In the genomic region with DNA sequence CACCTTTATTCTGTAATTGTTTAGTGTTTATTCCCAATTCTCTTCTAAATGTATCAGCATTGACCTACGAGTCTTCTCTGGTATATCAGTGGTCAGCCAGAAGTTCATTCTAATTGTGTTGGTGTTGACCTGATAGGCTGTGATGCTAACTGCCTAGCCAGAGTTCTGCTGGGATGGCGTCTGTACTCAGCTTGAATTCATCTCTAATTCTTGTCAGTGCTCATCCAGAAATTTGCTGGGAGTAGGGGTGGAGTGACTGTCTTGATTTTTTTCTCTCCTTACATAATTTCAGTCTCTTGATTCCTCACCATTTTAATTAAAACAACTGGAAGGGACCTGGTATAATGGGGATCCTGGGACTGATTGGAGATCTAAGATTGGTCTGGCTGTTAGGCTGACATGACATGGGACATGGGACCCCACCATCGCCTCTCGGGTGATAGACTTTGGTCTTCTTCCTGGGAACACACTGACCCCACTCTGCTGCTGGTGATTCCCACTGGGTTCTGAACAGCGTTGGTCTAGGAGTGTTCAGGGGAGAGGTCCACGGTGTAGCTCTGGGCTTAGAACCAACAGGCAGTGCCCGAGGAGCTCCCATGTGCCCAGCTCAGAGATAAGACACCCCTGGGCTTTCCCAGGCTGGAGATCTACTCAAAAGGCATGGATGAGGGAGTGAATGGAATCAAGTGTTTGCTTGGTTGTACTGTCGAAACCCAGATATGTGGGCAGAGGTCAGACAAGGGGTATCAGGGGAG, we compare ENCODE assay signal across 22 cellular contexts. TPM values are rescaled to one million over a fixed set of nuclear protein-coding genes. Genes with fewer than 3 reads are reported as not detected.
"Had no signal": no experiment of that assay in that cellular context is flagged by ENCODE, and none has a peak within 500 bp of the region (broad histone marks: within the 10 kb centered on the region; RNA-seq: fewer than 3 reads in every experiment).

No MANE protein-coding gene starts in this region.

- H3K9me3 Mint-ChIP-seq: activated CD8-positive, alpha-beta T cell treated with anti-CD3 and anti-CD28 coated beads for 36 hours; activated naive CD8-positive, alpha-beta T cell treated with anti-CD3 and anti-CD28 coated beads, Interleukin-2, amount 10 ng/mL, durations not matched to agents 7 days and 5 days; T-helper 1 cell treated with Interleukin-12 subunit alpha and Interleukin-12 subunit beta and Interleukin-4 antibody, amounts not matched to agents 30 μg/mL and 1 μg/mL, for 36 hours had no signal

- H3K4me3 Mint-ChIP-seq: activated CD8-positive, alpha-beta T cell treated with anti-CD3 and anti-CD28 coated beads for 36 hours; activated naive CD8-positive, alpha-beta T cell treated with anti-CD3 and anti-CD28 coated beads, Interleukin-2, amount 10 ng/mL, durations not matched to agents 7 days and 5 days; T-helper 1 cell treated with Interleukin-12 subunit alpha and Interleukin-12 subunit beta and Interleukin-4 antibody, amounts not matched to agents 30 μg/mL and 1 μg/mL, for 36 hours had no signal

- H3K27ac Mint-ChIP-seq: activated CD8-positive, alpha-beta T cell treated with anti-CD3 and anti-CD28 coated beads for 36 hours; activated naive CD8-positive, alpha-beta T cell treated with anti-CD3 and anti-CD28 coated beads, Interleukin-2, amount 10 ng/mL, durations not matched to agents 7 days and 5 days; T-helper 1 cell treated with Interleukin-12 subunit alpha and Interleukin-12 subunit beta and Interleukin-4 antibody, amounts not matched to agents 30 μg/mL and 1 μg/mL, for 36 hours had no signal

- H3K36me3 Mint-ChIP-seq: activated naive CD8-positive, alpha-beta T cell treated with anti-CD3 and anti-CD28 coated beads, Interleukin-2, amount 10 ng/mL, durations not matched to agents 7 days and 5 days had no signal

- ATAC-seq: activated CD4-positive, CD25-positive, alpha-beta regulatory T cell treated with anti-CD3 and anti-CD28 coated beads, Interleukin-2, amount 50 U/mL, for 24 hours; activated CD8-positive, alpha-beta T cell treated with anti-CD3 and anti-CD28 coated beads for 36 hours; PC-3 had no signal

- DNase-seq: activated CD4-positive, alpha-beta T cell treated with anti-CD3 and anti-CD28 coated beads for 4 hours; activated CD8-positive, alpha-beta memory T cell treated with anti-CD3 and anti-CD28 coated beads, Interleukin-2, amount 50 U/mL, for 4 hours; activated CD8-positive, alpha-beta T cell treated with anti-CD3 and anti-CD28 coated beads for 36 hours; activated naive CD4-positive, alpha-beta T cell treated with anti-CD3 and anti-CD28 coated beads, Interleukin-2, amount 50 U/mL, for 16 hours; activated naive CD8-positive, alpha-beta T cell treated with anti-CD3 and anti-CD28 coated beads, Interleukin-2, amount 10 ng/mL, durations not matched to agents 7 days and 5 days; KG1; NCI-H1092; NCI-H1417; NCI-H1930; NCI-H345; NCI-H510A; NCI-H526 treated with DMSO at 0.1 percent for 48 hours; NK-92 treated with Interleukin-12 subunit alpha and Interleukin-12 subunit beta, amount 100 ng/mL, for 24 hours; PC-3; SHP77 treated with DMSO at 0.1 percent for 48 hours had no signal

RNA-seq across cellular contexts. Expression of a gene that starts 18.3 kb away (rescaled TPM):
- total RNA-seq: activated CD8-positive, alpha-beta T cell treated with anti-CD3 and anti-CD28 coated beads for 36 hours; aorta; bronchial epithelial cell; LHCN-M2; SK-MEL-5 had no signal
- polyA plus RNA-seq: aorta had no signal

RNA-seq across cellular contexts. Expression of a gene that starts 38.6 kb away (rescaled TPM):
- total RNA-seq: activated CD8-positive, alpha-beta T cell treated with anti-CD3 and anti-CD28 coated beads for 36 hours; aorta; bronchial epithelial cell; LHCN-M2; M059J; PC-3; SK-MEL-5 had no signal
- polyA plus RNA-seq: aorta had no signal

RNA-seq across cellular contexts. Expression of a gene that starts 45.2 kb away (rescaled TPM):
- total RNA-seq: SK-MEL-5 had no signal
